In genomic region chr10:44977287-44978212, GRCh38 we compare ENCODE assay signal across 10 cellular contexts. TPM values are rescaled to one million over a fixed set of nuclear protein-coding genes. Genes with fewer than 3 reads are reported as not detected.
DNase-seq lines count a peak whose midpoint lies in the region; ATAC-seq, FAIRE-seq and TF ChIP-seq lines count a peak whose summit lies in the region.
"Had no signal": no experiment of that assay in that cellular context is flagged by ENCODE, and none has a peak within 500 bp of the region (broad histone marks: within the 10 kb centered on the region; RNA-seq: fewer than 3 reads in every experiment).

No MANE protein-coding gene starts in this region.

- no peaks in the 10 kb centered on the region for H3K79me1 ChIP-seq in H1 (ENCODE audit: low read depth, low read length)

- H3K4me1 Mint-ChIP-seq in mesothelial cell of epicardium (peaks cover 80% of the 10 kb centered on the region), WTC11 (peaks cover 67% of the 10 kb centered on the region)

- H3F3A ChIP-seq in PC-3 (ENCODE audit: low read length, unreplicated experiment): peaks cover 5% of the 10 kb centered on the region

- no peaks in the 10 kb centered on the region for H3K9me3 ChIP-seq in PC-3 (ENCODE audit: low read length)
- no peaks in the 10 kb centered on the region for H3K9me3 ChIP-seq in H1 (ENCODE audit: insufficient read depth in 2 of 2, low read depth in 1 of 2, low read length in 1 of 2)
- no peaks in the 10 kb centered on the region for H3K9me3 ChIP-seq in thymus (ENCODE audit: control insufficient read depth)

- H3K4me3 ChIP-seq in PC-3 (ENCODE audit: low read length) (peak overlapping the region; percentile 56), H1 (ENCODE audit: extremely low read depth in 1 of 4, insufficient read depth in 2 of 4, low read depth in 3 of 4, low read length in 4 of 4) (peak overlapping the region in 1 of 4 experiments; percentile 49; a peak in 1 of 8 replicates), thymus (ENCODE audit: low read length) (peak overlapping the region; percentile 6)

- H3K4me1 ChIP-seq in PC-3 (ENCODE audit: insufficient read depth, low read length) (peaks cover 74% of the 10 kb centered on the region), H1 (replicated peaks in 1 of 4; ENCODE audit: control insufficient read depth in 3 of 4, insufficient read depth in 4 of 4, low read length in 3 of 4) (peaks cover 26 to 62% (median 42%) of the 10 kb centered on the region in 4 experiments), thymus (ENCODE audit: control insufficient read depth, insufficient read depth, low read length) (peaks cover 5% of the 10 kb centered on the region)

- CTCF ChIA-PET in PC-3 (lab: Charles Lee): no interaction called here
- CTCF ChIA-PET in H1 (lab: Charles Lee; ENCODE audit: partially characterized antibody): interaction anchor here (0.6 to 4.1 kb wide), 13 partner anchors 8 to 302 kb away, joined by 3 to 41 read pairs (median 5); partner anchors contain the start of gene RASSF4
- CTCF ChIA-PET in WTC11 (lab: Charles Lee): interaction anchor here (0.8 to 3.7 kb wide), 7 partner anchors 13 to 45 kb away, joined by 3 to 46 read pairs (median 5); partner anchors contain the start of gene RASSF4

- no peaks in the 10 kb centered on the region for H3K9me3 Mint-ChIP-seq in mesothelial cell of epicardium
- H3K9me3 Mint-ChIP-seq in WTC11: no peaks in the 10 kb centered on the region

- H3K27ac ChIP-seq in PC-3 (ENCODE audit: low read length) (no peak overlapping the region), H1 (ENCODE audit: low read depth, low read length) (no peak overlapping the region), thymus (ENCODE audit: low read depth) (no peak overlapping the region)

- DNase-seq in PC-3: no peak
- no peak for DNase-seq in H1 (ENCODE audit: low read depth in 1 of 2, low spot score in 2 of 2)
- no peak for DNase-seq in mesothelial cell of epicardium (ENCODE audit: low spot score in 2 of 2, unreplicated experiment in 2 of 2)
- no peak for DNase-seq in WTC11 (ENCODE audit: low spot score)
- no peak for DNase-seq in MV-4-11 (lab: John Stamatoyannopoulos, UW)
- DNase-seq in NCI-H2107 (lab: John Stamatoyannopoulos, UW): no peak
- DNase-seq in OCI-M1 (lab: John Stamatoyannopoulos, UW): no peak
- DNase-seq: effector CD8-positive, alpha-beta T cell; retina had no signal

- no peak overlapping the region for H2BK20ac ChIP-seq in H1 (ENCODE audit: low read length)

- no peak overlapping the region for H2BK5ac ChIP-seq in H1 (ENCODE audit: low read depth, low read length)

- H3K56ac ChIP-seq in H1 (replicated peaks; ENCODE audit: insufficient read length, low read depth, low read length): no peak overlapping the region

- H4K5ac ChIP-seq in H1 (ENCODE audit: insufficient read length, low read depth, low read length): no peak overlapping the region

- H2AK5ac ChIP-seq in H1 (ENCODE audit: low read depth, low read length): no peak overlapping the region

- H3K23me2 ChIP-seq in H1 (ENCODE audit: low read depth, low read length): peaks cover 11% of the 10 kb centered on the region; the same call in 1 of the 2 replicates

- no peak overlapping the region for H3K14ac ChIP-seq in H1 (ENCODE audit: insufficient read length)

- 80% methylated on average over 23 of the region's 25 CpGs; no CpG with 5 or more reads in 1 of the 2 experiments for WGBS in H1 (ENCODE audit: extremely low coverage in 1 of 2, insufficient coverage in 1 of 2, insufficient read length in 1 of 2, insufficient replicate concordance in 2 of 2, low coverage in 1 of 2, low lambda C conversion rate in 2 of 2, missing lambda C conversion rate in 1 of 2), 2 experiments
- WGBS in thymus: 84% methylated on average over 25 of the region's 25 CpGs

- H3K9me2 ChIP-seq in PC-3 (replicated peaks; ENCODE audit: low read length): no peaks in the 10 kb centered on the region

- ATAC-seq in PC-3: no peak
- no peak for ATAC-seq in WTC11

- intact Hi-C loops in PC-3 (cut with micrococcal nuclease): loop anchor here (2.0 kb wide), 1 partner anchor 31 kb away; no protein-coding TSS in a partner anchor

- no peak overlapping the region for H2AFZ ChIP-seq in PC-3 (ENCODE audit: low read length)
- no peak overlapping the region for H2AFZ ChIP-seq in H1 (ENCODE audit: low read length)

- H3K23ac ChIP-seq in H1 (ENCODE audit: insufficient read length): no peak overlapping the region

- no peak overlapping the region; the same call in 1 of the 2 replicates for H4K8ac ChIP-seq in H1 (ENCODE audit: extremely low read depth, insufficient read depth, low read length)

- no peak overlapping the region for H3K18ac ChIP-seq in H1 (ENCODE audit: extremely low read depth, low read length)

- no peak for TF ChIP-seq EP300 in H1 (IDR thresholded peaks at IDR 0.05; ENCODE audit: borderline replicate concordance in 1 of 2, low read depth in 2 of 2, low read length in 2 of 2)

- no peak for TF ChIP-seq POLR2A in H1 (IDR thresholded peaks at IDR 0.05; ENCODE audit: control extremely low read depth in 1 of 2, low read depth in 2 of 2, low read length in 2 of 2)

- FAIRE-seq in H1 (lab: Jason Lieb, UNC): no peak

- no TSS peak for BruUV-seq in PC-3 (replicated peaks; lab: Mats Ljungman, UMichigan)

- H2BK15ac ChIP-seq in H1 (ENCODE audit: low read length): no peak overlapping the region

- peak overlapping the region; percentile 72 for H3K4me3 Mint-ChIP-seq in mesothelial cell of epicardium
- no peak overlapping the region for H3K4me3 Mint-ChIP-seq in WTC11

- H3K27me3 Mint-ChIP-seq in mesothelial cell of epicardium (ENCODE audit: low read depth) (no peaks in the 10 kb centered on the region), WTC11 (ENCODE audit: low read depth) (peaks cover 12% of the 10 kb centered on the region)

- H3K27ac Mint-ChIP-seq in mesothelial cell of epicardium (peak overlapping the region; percentile 89), WTC11 (no peak overlapping the region)

- H3K4me2 ChIP-seq in PC-3 (ENCODE audit: low read length): peak overlapping the region; percentile 79
- no peak overlapping the region; a peak in 1 of 4 replicates for H3K4me2 ChIP-seq in H1 (ENCODE audit: insufficient read depth in 1 of 2, low read depth in 2 of 2, low read length in 2 of 2)

- H4K20me1 ChIP-seq in PC-3 (ENCODE audit: low read length) (no peaks in the 10 kb centered on the region), H1 (replicated peaks in 1 of 2; ENCODE audit: control insufficient read depth in 1 of 2, insufficient read depth in 2 of 2, low read length in 2 of 2) (no peaks in the 10 kb centered on the region)

- peak overlapping the region; percentile 22 for H3K4ac ChIP-seq in H1 (replicated peaks; ENCODE audit: insufficient read length, low read depth, low read length)

- no peak for TF ChIP-seq RAD21 in H1 (IDR thresholded peaks at IDR 0.05 in 1 of 2, conservative IDR thresholded peaks at IDR 0.05 in 1 of 2; ENCODE audit: low read depth in 2 of 2, low read length in 2 of 2)

- H3K36me3 ChIP-seq in PC-3 (ENCODE audit: low read depth, low read length): no peaks in the 10 kb centered on the region
- no peaks in the 10 kb centered on the region for H3K36me3 ChIP-seq in H1 (ENCODE audit: control insufficient read depth in 2 of 4, insufficient read depth in 4 of 4, low read length in 3 of 4)
- no peaks in the 10 kb centered on the region for H3K36me3 ChIP-seq in thymus (ENCODE audit: control insufficient read depth, insufficient read depth)

- no peak overlapping the region for H3K9ac ChIP-seq in PC-3 (ENCODE audit: low read length)
- no peak overlapping the region for H3K9ac ChIP-seq in H1 (replicated peaks in 1 of 4; ENCODE audit: extremely low read depth in 1 of 4, low read depth in 3 of 4, low read length in 3 of 4)

- no peaks in the 10 kb centered on the region for H3K36me3 Mint-ChIP-seq in mesothelial cell of epicardium
- H3K36me3 Mint-ChIP-seq in WTC11: no peaks in the 10 kb centered on the region

- peak overlapping the region; percentile 20 for H4K91ac ChIP-seq in H1 (replicated peaks; ENCODE audit: insufficient read length, low read length)

- H3K27me3 ChIP-seq in PC-3 (ENCODE audit: low read length): no peaks in the 10 kb centered on the region
- no peaks in the 10 kb centered on the region for H3K27me3 ChIP-seq in H1 (replicated peaks in 1 of 4; ENCODE audit: control insufficient read depth in 3 of 4, extremely low read depth in 1 of 4, insufficient read depth in 3 of 4, low read length in 3 of 4)
- no peaks in the 10 kb centered on the region for H3K27me3 ChIP-seq in thymus (ENCODE audit: control insufficient read depth, insufficient read depth)

- TF ChIP-seq CTCF in PC-3 (conservative IDR thresholded peaks at IDR 0.05; ENCODE audit: low read depth, low read length) (no peak), H1 (IDR thresholded peaks at IDR 0.05; ENCODE audit: control extremely low read depth in 1 of 3, insufficient read depth in 1 of 3, low read depth in 1 of 3, low read length in 3 of 3) (no peak), mesothelial cell of epicardium (IDR thresholded peaks at IDR 0.05; ENCODE audit: unreplicated experiment) (no peak), WTC11 (IDR thresholded peaks at IDR 0.05) (no peak)

- no peak overlapping the region for H2BK120ac ChIP-seq in H1 (replicated peaks; ENCODE audit: low read depth, low read length)

- POLR2A ChIA-PET in PC-3 (lab: Charles Lee; ENCODE audit: unreplicated experiment) (interaction anchor here (0.9 to 1.7 kb wide), 2 partner anchors 18 to 25 kb away, joined by 4 to 7 read pairs; partner anchors contain the start of gene RASSF4), H1 (lab: Charles Lee; ENCODE audit: partially characterized antibody) (interaction anchor here (1.0 to 3.3 kb wide), 9 partner anchors 10 to 42 kb away, joined by 3 to 23 read pairs (median 5); partner anchors contain the start of gene ZNF22), WTC11 (lab: Charles Lee) (no interaction called here)

- H2BK12ac ChIP-seq in H1 (ENCODE audit: low read depth, low read length): 0 out of 2 replicates have a peak overlapping the region, but pooled peaks have one; percentile 60

- 0 out of 2 replicates have a peak, but pooled peaks cover 19% of the 10 kb centered on the region for H3K79me2 ChIP-seq in PC-3 (ENCODE audit: low read length)
- no peaks in the 10 kb centered on the region for H3K79me2 ChIP-seq in H1 (ENCODE audit: control insufficient read depth in 1 of 2, insufficient read depth in 2 of 2, low read length in 2 of 2)

RNA-seq across cellular contexts. Expression of gene DEPP1, which starts 1.1 kb away (rescaled TPM):
- total RNA-seq in PC-3 (2014; rRNA removed): 8.0 and 9.0 TPM in 2 replicates
- 0.67 and 0.80 TPM in 2 replicates for total RNA-seq in H1 (2021; fragmentation: NEBNext Ultra II Directional; extraction: Animal tissue kit (Norgen Biotek cat#: 25700))
- 4.5 and 5.3 TPM in 2 replicates for polyA plus RNA-seq in H1 (2011; rRNA removed)
- polyA plus RNA-seq in H1 (2011; cell fraction: cytosol; rRNA removed): 3.6 TPM
- 6.4 TPM for polyA plus RNA-seq in H1 (2011; cell fraction: nucleus; rRNA removed)
- polyA plus RNA-seq in H1 (2012, experiment 1 of 2): 1.5 to 2.8 TPM (median 2.0 TPM) in 4 replicates
- polyA plus RNA-seq in H1 (2012, experiment 2 of 2): 1.9 TPM
- polyA plus RNA-seq in H1 (2013, experiment 1 of 2): 0.14 TPM
- 0.07 TPM for polyA plus RNA-seq in H1 (2013, experiment 2 of 2)
- polyA minus RNA-seq in H1 (2011; rRNA and poly(A)+ RNA removed): 6.2 and 6.3 TPM in 2 replicates
- 2.8 TPM for polyA minus RNA-seq in H1 (2011; cell fraction: cytosol; rRNA and poly(A)+ RNA removed)
- polyA minus RNA-seq in H1 (2011; cell fraction: nucleus; rRNA and poly(A)+ RNA removed): 6.5 TPM
- total RNA-seq in mesothelial cell of epicardium: 8.0 to 11.1 TPM (median 10.1 TPM) in 3 replicates
- 51.6 TPM for polyA plus RNA-seq in thymus
- 1.6 to 2.1 TPM (median 1.6 TPM) in 3 replicates for total RNA-seq in WTC11 (2021)

RNA-seq across cellular contexts. Expression of gene RASSF4, which starts 17.9 kb away (rescaled TPM):
- total RNA-seq in PC-3 (2014; rRNA removed): 7.7 and 8.7 TPM in 2 replicates
- total RNA-seq in H1 (2021; fragmentation: NEBNext Ultra II Directional; extraction: Animal tissue kit (Norgen Biotek cat#: 25700)): 12.3 and 14.5 TPM in 2 replicates
- 14.3 and 16.1 TPM in 2 replicates for polyA plus RNA-seq in H1 (2011; rRNA removed)
- 17.1 TPM for polyA plus RNA-seq in H1 (2011; cell fraction: cytosol; rRNA removed)
- polyA plus RNA-seq in H1 (2011; cell fraction: nucleus; rRNA removed): 36.6 TPM
- 7.0 to 11.7 TPM (median 8.8 TPM) in 4 replicates for polyA plus RNA-seq in H1 (2012, experiment 1 of 2)
- polyA plus RNA-seq in H1 (2012, experiment 2 of 2): 5.5 TPM
- 7.2 TPM for polyA plus RNA-seq in H1 (2013, experiment 1 of 2)
- 6.4 TPM for polyA plus RNA-seq in H1 (2013, experiment 2 of 2)
- polyA minus RNA-seq in H1 (2011; rRNA and poly(A)+ RNA removed): 12.2 and 16.5 TPM in 2 replicates
- 6.1 TPM for polyA minus RNA-seq in H1 (2011; cell fraction: cytosol; rRNA and poly(A)+ RNA removed)
- 29.0 TPM for polyA minus RNA-seq in H1 (2011; cell fraction: nucleus; rRNA and poly(A)+ RNA removed)
- 15.4 to 16.6 TPM (median 16.3 TPM) in 3 replicates for total RNA-seq in mesothelial cell of epicardium
- 50.0 TPM for polyA plus RNA-seq in thymus
- total RNA-seq in WTC11 (2021): 15.7 to 16.7 TPM (median 16.2 TPM) in 3 replicates

RNA-seq across cellular contexts. Expression of gene ZNF22, which starts 23.2 kb away (rescaled TPM):
- total RNA-seq in PC-3 (2014; rRNA removed) (17.6 and 24.8 TPM in 2 replicates), mesothelial cell of epicardium (44.7 to 46.8 TPM (median 45.2 TPM) in 3 replicates), WTC11 (2021) (31.0 to 36.8 TPM (median 35.9 TPM) in 3 replicates)
- 42.5 and 45.2 TPM in 2 replicates for total RNA-seq in H1 (2021; fragmentation: NEBNext Ultra II Directional; extraction: Animal tissue kit (Norgen Biotek cat#: 25700))
- polyA plus RNA-seq in H1 (2011; rRNA removed) (9.6 and 18.2 TPM in 2 replicates), thymus (51.7 TPM)
- polyA plus RNA-seq in H1 (2011; cell fraction: cytosol; rRNA removed): 20.3 TPM
- polyA plus RNA-seq in H1 (2011; cell fraction: nucleus; rRNA removed): 7.0 TPM
- polyA plus RNA-seq in H1 (2012, experiment 1 of 2): 18.8 to 33.6 TPM (median 19.8 TPM) in 4 replicates
- 2.6 TPM for polyA plus RNA-seq in H1 (2012, experiment 2 of 2)
- polyA plus RNA-seq in H1 (2013, experiment 1 of 2): 40.3 TPM
- polyA plus RNA-seq in H1 (2013, experiment 2 of 2): 40.4 TPM
- 10.3 and 11.8 TPM in 2 replicates for polyA minus RNA-seq in H1 (2011; rRNA and poly(A)+ RNA removed)
- 7.1 TPM for polyA minus RNA-seq in H1 (2011; cell fraction: cytosol; rRNA and poly(A)+ RNA removed)
- 10.3 TPM for polyA minus RNA-seq in H1 (2011; cell fraction: nucleus; rRNA and poly(A)+ RNA removed)
